Comparison of ENCODE assay signal across 8 cellular contexts in the genomic region with DNA sequence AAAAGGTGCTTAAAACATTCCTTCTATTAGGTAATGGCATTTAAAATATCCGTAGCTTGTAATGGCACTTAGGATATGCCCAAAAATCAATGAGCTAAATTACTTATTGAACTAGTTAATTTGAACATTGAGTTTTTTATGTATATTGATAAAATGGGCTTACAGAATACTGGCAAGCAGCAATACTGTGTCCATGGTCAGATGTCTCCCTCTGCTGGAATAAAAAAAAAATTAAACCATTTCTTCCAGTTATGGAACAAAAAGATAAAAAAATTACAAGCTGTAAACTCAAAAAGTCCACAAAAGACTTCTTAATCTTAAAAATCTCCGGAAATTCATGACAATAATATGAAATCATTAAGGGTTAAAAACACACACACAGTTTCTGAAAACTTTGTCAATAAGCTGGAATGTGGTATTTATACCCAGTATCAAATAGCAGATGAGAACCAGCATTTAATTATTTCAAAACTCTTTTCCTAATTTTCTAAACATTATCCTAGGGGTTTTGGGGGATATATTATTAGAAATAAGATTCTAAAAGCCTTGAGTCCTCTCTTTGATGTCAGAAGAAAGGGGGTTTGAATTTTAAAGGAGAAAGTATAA.
DNase-seq lines count a peak whose midpoint lies in the region; ATAC-seq and TF ChIP-seq lines count a peak whose summit lies in the region.

No MANE protein-coding gene starts in this region.

- DNase-seq in SKM-1 treated with dmso at 0.1 percent for 144 hours (lab: John Stamatoyannopoulos, UW; ENCODE audit: unreplicated experiment) = peak; percentile 9
- no peak for DNase-seq in SKM-1 (lab: John Stamatoyannopoulos, UW; ENCODE audit: unreplicated experiment)
- peak; percentile 32 for DNase-seq in NCI-H2171 treated with DMSO at 0.1 percent for 48 hours (lab: John Stamatoyannopoulos, UW)
- peak; percentile 57 for DNase-seq in epidermal melanocyte (ENCODE audit: insufficient read length, low spot score)
- DNase-seq in tibial artery = no peak
- DNase-seq in COR-L47 (lab: John Stamatoyannopoulos, UW) = no peak
- no peak for DNase-seq in activated CD8-positive, alpha-beta memory T cell treated with anti-CD3 and anti-CD28 coated beads, Interleukin-2, amount 50 U/mL, for 48 hours

- intact Hi-C loops in tibial artery (cut with DNase I; ENCODE audit: low total_unique reads) = no loop called here

- no peak overlapping the region for H3K4me3 ChIP-seq in tibial artery

- H3K9me3 ChIP-seq in tibial artery = no peaks in the 10 kb centered on the region

- H3K36me3 ChIP-seq in tibial artery = no peaks in the 10 kb centered on the region

- no peak for ATAC-seq in HG03432 (IDR thresholded peaks at IDR 0.05; ENCODE audit: unreplicated experiment)

- H3K27ac ChIP-seq in tibial artery = no peak overlapping the region

- no peaks in the 10 kb centered on the region for H3K4me1 ChIP-seq in tibial artery

- peak; percentile 24 to 35 for TF ChIP-seq CTCF in tibial artery (IDR thresholded peaks at IDR 0.05)

- no peaks in the 10 kb centered on the region for H3K27me3 ChIP-seq in tibial artery

Comparison
In these comparisons a context has a peak if more than half of its experiments do, and no peak if none do; other contexts are left out.
1. DNase-seq: peak in SKM-1 treated with dmso at 0.1 percent for 144 hours (single experiment), NCI-H2171 treated with DMSO at 0.1 percent for 48 hours (single experiment) and epidermal melanocyte (single experiment); none in SKM-1 (single experiment), tibial artery (0 of 2), COR-L47 (single experiment) and activated CD8-positive, alpha-beta memory T cell treated with anti-CD3 and anti-CD28 coated beads, Interleukin-2, amount 50 U/mL, for 48 hours (single experiment).